8 cellular contexts compared by ENCODE assay signal in the genomic region with DNA sequence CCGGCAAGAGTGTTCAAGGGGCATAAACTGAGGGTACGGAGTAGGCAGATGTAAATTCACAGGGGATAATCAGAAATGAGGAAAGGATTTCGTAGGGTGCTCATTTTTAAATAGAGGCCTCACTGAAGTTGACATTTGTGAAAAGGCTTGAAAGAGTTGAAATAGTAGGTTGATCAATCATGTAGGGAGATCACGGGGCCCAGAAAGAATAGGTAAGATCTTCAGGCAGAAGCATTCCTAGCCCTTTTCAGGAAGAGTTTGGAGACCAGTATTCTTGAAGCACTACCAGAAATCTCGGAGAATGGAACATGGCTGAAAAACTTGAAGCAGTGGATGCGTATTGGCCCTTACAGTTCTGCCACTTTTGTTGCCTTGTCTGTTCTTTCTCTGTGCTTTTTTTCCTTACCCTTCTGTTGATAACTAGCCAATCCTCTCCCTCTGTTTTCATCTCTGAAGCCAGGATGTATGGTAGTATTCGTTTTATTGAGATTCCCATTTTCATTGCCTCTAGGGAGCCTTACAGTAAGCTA. TPM values are rescaled to one million over a fixed set of nuclear protein-coding genes. Genes with fewer than 3 reads are reported as not detected.
DNase-seq lines count a peak whose midpoint lies in the region; ATAC-seq and TF ChIP-seq lines count a peak whose summit lies in the region.

No MANE protein-coding gene starts in this region.

- H3K4me1 ChIP-seq in PC-3 (ENCODE audit: insufficient read depth, low read length) = peaks cover 21% of the 10 kb centered on the region
- H3K4me1 ChIP-seq in esophagus squamous epithelium = peaks cover 0 to 19% (median 12%) of the 10 kb centered on the region in 3 donors
- peaks cover 0 to 20% (median 14%) of the 10 kb centered on the region in 4 donors for H3K4me1 ChIP-seq in sigmoid colon

- H3F3A ChIP-seq in PC-3 (ENCODE audit: low read length, unreplicated experiment) = no peaks in the 10 kb centered on the region

- POLR2A ChIA-PET in PC-3 (lab: Charles Lee; ENCODE audit: unreplicated experiment) = interaction anchor here (0.5 to 0.6 kb wide), 2 partner anchors 19 to 997 kb away, joined by 4 to 5 read pairs; no protein-coding TSS in a partner anchor

- H3K9me2 ChIP-seq in PC-3 (replicated peaks; ENCODE audit: low read length) = no peaks in the 10 kb centered on the region

- no peak for TF ChIP-seq POLR2A in esophagus squamous epithelium (IDR thresholded peaks at IDR 0.05)
- TF ChIP-seq POLR2A in sigmoid colon (IDR thresholded peaks at IDR 0.05) = no peak

- CTCF ChIA-PET in PC-3 (lab: Charles Lee) = interaction anchor here (0.6 to 1.1 kb wide), 7 partner anchors 10 to 1267 kb away, joined by 3 to 6 read pairs (median 3); no protein-coding TSS in a partner anchor

- no peaks in the 10 kb centered on the region for H3K9me3 ChIP-seq in PC-3 (ENCODE audit: low read length)
- no peaks in the 10 kb centered on the region for H3K9me3 ChIP-seq in esophagus squamous epithelium
- no peaks in the 10 kb centered on the region for H3K9me3 ChIP-seq in sigmoid colon

- peak overlapping the region; percentile 84 for H3K4me3 ChIP-seq in PC-3 (ENCODE audit: low read length)
- H3K4me3 ChIP-seq in esophagus squamous epithelium = peak overlapping the region; percentile 69 to 92 (median 76)
- peak overlapping the region; percentile 55 to 83 (median 74) for H3K4me3 ChIP-seq in sigmoid colon

- H3K27ac ChIP-seq in PC-3 (ENCODE audit: low read length) (no peak overlapping the region), esophagus squamous epithelium (peak overlapping the region; percentile 91 to 99 (median 97)), sigmoid colon (peak overlapping the region; percentile 94 to 98 (median 96))

- no peak for TF ChIP-seq EP300 in sigmoid colon (IDR thresholded peaks at IDR 0.05)

- peak overlapping the region; percentile 91 for H3K9ac ChIP-seq in PC-3 (ENCODE audit: low read length)

- WGBS in esophagus squamous epithelium, 2 donors = 15 to 20% methylated on average over 6 to 7 of the region's 7 CpGs
- WGBS in sigmoid colon, 2 donors = 28 to 33% methylated on average over 7 of the region's 7 CpGs

- H3K27me3 ChIP-seq in PC-3 (ENCODE audit: low read length) = no peaks in the 10 kb centered on the region
- no peaks in the 10 kb centered on the region for H3K27me3 ChIP-seq in esophagus squamous epithelium
- H3K27me3 ChIP-seq in sigmoid colon = no peaks in the 10 kb centered on the region

- TF ChIP-seq CTCF in PC-3 (conservative IDR thresholded peaks at IDR 0.05; ENCODE audit: low read depth, low read length) (no peak), esophagus squamous epithelium (IDR thresholded peaks at IDR 0.05) (no peak), sigmoid colon (IDR thresholded peaks at IDR 0.05) (no peak)

- peak overlapping the region; percentile 84 for H3K4me2 ChIP-seq in PC-3 (ENCODE audit: low read length)

- peak overlapping the region; percentile 93 for H2AFZ ChIP-seq in PC-3 (ENCODE audit: low read length)

- ATAC-seq in HG02678 (IDR thresholded peaks at IDR 0.05; ENCODE audit: unreplicated experiment) = peak; percentile 8
- peak; percentile 1 for ATAC-seq in PC-3

- peaks cover 45% of the 10 kb centered on the region for H3K79me2 ChIP-seq in PC-3 (ENCODE audit: low read length)

- peaks cover 13% of the 10 kb centered on the region for H4K20me1 ChIP-seq in PC-3 (ENCODE audit: low read length)

- DNase-seq in NOMO-1 (lab: John Stamatoyannopoulos, UW; ENCODE audit: unreplicated experiment in 2 of 2) (peak; percentile 8 to 37), NOMO-1 treated with dmso at 0.1 percent for 144 hours (lab: John Stamatoyannopoulos, UW; ENCODE audit: unreplicated experiment) (no peak), PC-3 (peak; percentile 21), esophagus squamous epithelium (lab: John Stamatoyannopoulos, UW) (no peak), sigmoid colon (no peak), NCI-H510A (lab: John Stamatoyannopoulos, UW) (no peak)
- DNase-seq in stimulated activated naive CD4-positive, alpha-beta T cell treated with Interleukin-2 at 50 U/mL for 16 hours (lab: John Stamatoyannopoulos, UW) = no peak

- intact Hi-C loops in PC-3 (cut with micrococcal nuclease) = loop anchor here (10.0 kb wide), 1 partner anchor 352 kb away; no protein-coding TSS in a partner anchor
- intact Hi-C loops in esophagus squamous epithelium (cut with DNase I) = no loop called here
- intact Hi-C loops in sigmoid colon (cut with DNase I) = loop anchor here (5.0 to 10.0 kb wide), 3 partner anchors 146 to 1274 kb away; partner anchors contain the start of gene RASA1

- H3K36me3 ChIP-seq in PC-3 (ENCODE audit: low read depth, low read length) (peaks cover 26% of the 10 kb centered on the region), esophagus squamous epithelium (peaks cover 0 to 28% (median 0%) of the 10 kb centered on the region in 3 donors), sigmoid colon (peaks cover 0 to 24% (median 6%) of the 10 kb centered on the region in 4 donors)

- BruUV-seq in PC-3 (replicated peaks; lab: Mats Ljungman, UMichigan) = TSS peak; percentile 80

RNA-seq across cellular contexts. Expression of gene CCNH, which starts 0.5 kb away (rescaled TPM):
- 77.6 and 121 TPM in 2 replicates for total RNA-seq in PC-3 (2014; rRNA removed)
- 10 to 100 TPM; 42.0 to 77.6 (median 54.1) TPM for total RNA-seq in esophagus squamous epithelium
- 10 to 100 TPM; 79.2 to 92.7 (median 89.1) TPM for total RNA-seq in sigmoid colon
- 10 to 100 TPM; 32.1 to 42.0 (median 35.6) TPM for polyA plus RNA-seq in sigmoid colon

Comparison
In these comparisons a context has a peak if more than half of its experiments do, and no peak if none do; other contexts are left out.
1. DNase-seq: peak in NOMO-1 (2 of 2) and PC-3 (single experiment); none in NOMO-1 treated with dmso at 0.1 percent for 144 hours (single experiment), esophagus squamous epithelium (single experiment), sigmoid colon (single experiment), stimulated activated naive CD4-positive, alpha-beta T cell treated with Interleukin-2 at 50 U/mL for 16 hours (single experiment) and NCI-H510A (single experiment).
2. Peak in every context shown above with its lines, with median percentiles within 50 percentile points of each other: H3K4me3 ChIP-seq.